17 cellular contexts compared by ENCODE assay signal in genomic region chr3:65174713-65175112, GRCh38.
DNase-seq lines count a peak whose midpoint lies in the region; ATAC-seq, FAIRE-seq and TF ChIP-seq lines count a peak whose summit lies in the region.
"Had no signal": no experiment of that assay in that cellular context is flagged by ENCODE, and none has a peak within 500 bp of the region (broad histone marks: within the 10 kb centered on the region; RNA-seq: fewer than 3 reads in every experiment).

No MANE protein-coding gene starts in this region.

- H3K36me3 ChIP-seq in Karpas-422 (ENCODE audit: insufficient read depth, low read length) (no peaks in the 10 kb centered on the region), H1 (ENCODE audit: control insufficient read depth in 2 of 4, insufficient read depth in 4 of 4, low read length in 3 of 4) (no peaks in the 10 kb centered on the region), neuron (ENCODE audit: insufficient read depth, low read length) (no peaks in the 10 kb centered on the region)
- H3K36me3 ChIP-seq: Peyer's patch had no signal

- no peak for TF ChIP-seq RAD21 in H1 (IDR thresholded peaks at IDR 0.05 in 1 of 2, conservative IDR thresholded peaks at IDR 0.05 in 1 of 2; ENCODE audit: low read depth in 2 of 2, low read length in 2 of 2)

- no peak overlapping the region for H2BK120ac ChIP-seq in H1 (replicated peaks; ENCODE audit: low read depth, low read length)

- H3K23ac ChIP-seq in H1 (ENCODE audit: insufficient read length) = no peak overlapping the region

- H3K4me3 ChIP-seq in Karpas-422 (ENCODE audit: low read length) (no peak overlapping the region), H1 (ENCODE audit: extremely low read depth in 1 of 4, insufficient read depth in 2 of 4, low read depth in 3 of 4, low read length in 4 of 4) (no peak overlapping the region), neuron (ENCODE audit: low read length) (no peak overlapping the region)
- H3K4me3 ChIP-seq: Peyer's patch had no signal

- H3K9me2 ChIP-seq in Karpas-422 (replicated peaks; ENCODE audit: insufficient read depth, low read length) = no peaks in the 10 kb centered on the region

- no peak overlapping the region for H4K5ac ChIP-seq in H1 (ENCODE audit: insufficient read length, low read depth, low read length)

- no peaks in the 10 kb centered on the region for H3K9me3 Mint-ChIP-seq in activated CD4-positive, alpha-beta T cell treated with anti-CD3 and anti-CD28 coated beads, Interleukin-2, amount 10 ng/mL, durations not matched to agents 24 days and 14 days

- TF ChIP-seq EP300 in H1 (IDR thresholded peaks at IDR 0.05; ENCODE audit: borderline replicate concordance in 1 of 2, low read depth in 2 of 2, low read length in 2 of 2) = no peak

- no peak overlapping the region for H3K56ac ChIP-seq in H1 (replicated peaks; ENCODE audit: insufficient read length, low read depth, low read length)

- no peak overlapping the region for H3K4ac ChIP-seq in H1 (replicated peaks; ENCODE audit: insufficient read length, low read depth, low read length)

- no peak overlapping the region for H3K18ac ChIP-seq in H1 (ENCODE audit: extremely low read depth, low read length)

- 93% methylated on average over 2 of the region's 2 CpGs; no CpG with 5 or more reads in 1 of the 2 experiments for WGBS in H1 (ENCODE audit: extremely low coverage in 1 of 2, insufficient coverage in 1 of 2, insufficient read length in 1 of 2, insufficient replicate concordance in 2 of 2, low coverage in 1 of 2, low lambda C conversion rate in 2 of 2, missing lambda C conversion rate in 1 of 2), 2 experiments

- H3K9ac ChIP-seq in Karpas-422 (ENCODE audit: low read length) (no peak overlapping the region), H1 (replicated peaks in 1 of 4; ENCODE audit: extremely low read depth in 1 of 4, low read depth in 3 of 4, low read length in 3 of 4) (no peak overlapping the region)

- no peaks in the 10 kb centered on the region for H3K79me1 ChIP-seq in H1 (ENCODE audit: low read depth, low read length)

- peak; percentile 3 for DNase-seq in Caki2 (ENCODE audit: low read depth)
- DNase-seq in Karpas-422 = peak; percentile 44
- no peak for DNase-seq in H1 (ENCODE audit: low read depth in 1 of 2, low spot score in 2 of 2)
- no peak for DNase-seq in NCI-H2029 (lab: John Stamatoyannopoulos, UW)
- DNase-seq in activated CD4-positive, alpha-beta T cell treated with anti-CD3 and anti-CD28 coated beads, Interleukin-2, amount 10 ng/mL, durations not matched to agents 24 days and 14 days = no peak
- DNase-seq in NCI-H2196 treated with DMSO at 0.1 percent for 48 hours (lab: John Stamatoyannopoulos, UW; ENCODE audit: unreplicated experiment) = no peak
- DNase-seq: ACHN; CD4-positive, alpha-beta T cell; IMR-90; NCI-H1092 treated with DMSO at 0.1 percent for 48 hours; NCI-H187; NCI-H2171; Peyer's patch; Right ventricle myocardium superior had no signal

- H3K9me3 ChIP-seq in Karpas-422 (ENCODE audit: low read length) (no peaks in the 10 kb centered on the region), H1 (ENCODE audit: insufficient read depth in 2 of 2, low read depth in 1 of 2, low read length in 1 of 2) (no peaks in the 10 kb centered on the region), neuron (ENCODE audit: low read length) (no peaks in the 10 kb centered on the region)
- H3K9me3 ChIP-seq: Peyer's patch had no signal

- no peak overlapping the region for H3K4me3 Mint-ChIP-seq in activated CD4-positive, alpha-beta T cell treated with anti-CD3 and anti-CD28 coated beads, Interleukin-2, amount 10 ng/mL, durations not matched to agents 24 days and 14 days
- H3K4me3 Mint-ChIP-seq: CD4-positive, alpha-beta T cell had no signal

- no peak overlapping the region for H2AK5ac ChIP-seq in H1 (ENCODE audit: low read depth, low read length)

- no peak overlapping the region for H3K27ac Mint-ChIP-seq in activated CD4-positive, alpha-beta T cell treated with anti-CD3 and anti-CD28 coated beads, Interleukin-2, amount 10 ng/mL, durations not matched to agents 24 days and 14 days
- H3K27ac Mint-ChIP-seq: CD4-positive, alpha-beta T cell had no signal

- H3K36me3 Mint-ChIP-seq in activated CD4-positive, alpha-beta T cell treated with anti-CD3 and anti-CD28 coated beads, Interleukin-2, amount 10 ng/mL, durations not matched to agents 24 days and 14 days (ENCODE audit: low read depth) = no peaks in the 10 kb centered on the region

- intact Hi-C loops in activated CD4-positive, alpha-beta T cell treated with anti-CD3 and anti-CD28 coated beads, Interleukin-2, amount 10 ng/mL, durations not matched to agents 24 days and 14 days (cut with micrococcal nuclease) = no loop called here

- TF ChIP-seq POLR2A in H1 (IDR thresholded peaks at IDR 0.05; ENCODE audit: control extremely low read depth in 1 of 2, low read depth in 2 of 2, low read length in 2 of 2) = no peak

- no peak overlapping the region for H3K14ac ChIP-seq in H1 (ENCODE audit: insufficient read length)

- CTCF ChIA-PET in H1 (lab: Charles Lee; ENCODE audit: partially characterized antibody) = interaction anchor here (1.7 kb wide), 1 partner anchor 641 kb away, joined by 7 read pairs; no protein-coding TSS in a partner anchor

- FAIRE-seq in H1 (lab: Jason Lieb, UNC) = no peak
- FAIRE-seq: H54 had no signal

- H3K79me2 ChIP-seq in Karpas-422 (ENCODE audit: low read length) (no peaks in the 10 kb centered on the region), H1 (ENCODE audit: control insufficient read depth in 1 of 2, insufficient read depth in 2 of 2, low read length in 2 of 2) (no peaks in the 10 kb centered on the region)

- no peak for ATAC-seq in HG03439 (IDR thresholded peaks at IDR 0.05; ENCODE audit: unreplicated experiment)

- H4K91ac ChIP-seq in H1 (replicated peaks; ENCODE audit: insufficient read length, low read length) = no peak overlapping the region

- H2AFZ ChIP-seq in Karpas-422 (ENCODE audit: low read length) (no peak overlapping the region), H1 (ENCODE audit: low read length) (no peak overlapping the region), neuron (ENCODE audit: low read depth, low read length) (peak overlapping the region; percentile 6)

- no peak overlapping the region for H2BK20ac ChIP-seq in H1 (ENCODE audit: low read length)

- no peaks in the 10 kb centered on the region for H3K27me3 ChIP-seq in Karpas-422 (ENCODE audit: low read length)
- H3K27me3 ChIP-seq in H1 (replicated peaks in 1 of 4; ENCODE audit: control insufficient read depth in 3 of 4, extremely low read depth in 1 of 4, insufficient read depth in 3 of 4, low read length in 3 of 4) = no peaks in the 10 kb centered on the region
- H3K27me3 ChIP-seq in neuron (ENCODE audit: insufficient read depth, low read length) = no peaks in the 10 kb centered on the region
- H3K27me3 ChIP-seq: Peyer's patch had no signal

- no peak overlapping the region for H2BK15ac ChIP-seq in H1 (ENCODE audit: low read length)

- no peak overlapping the region for H3K27ac ChIP-seq in Karpas-422 (ENCODE audit: low read length)
- H3K27ac ChIP-seq in H1 (ENCODE audit: low read depth, low read length) = no peak overlapping the region
- H3K27ac ChIP-seq: Peyer's patch had no signal

- H2BK12ac ChIP-seq in H1 (ENCODE audit: low read depth, low read length) = no peak overlapping the region

- no peaks in the 10 kb centered on the region for H3K4me1 Mint-ChIP-seq in activated CD4-positive, alpha-beta T cell treated with anti-CD3 and anti-CD28 coated beads, Interleukin-2, amount 10 ng/mL, durations not matched to agents 24 days and 14 days

- no peak overlapping the region for H2BK5ac ChIP-seq in H1 (ENCODE audit: low read depth, low read length)

- H4K8ac ChIP-seq in H1 (ENCODE audit: extremely low read depth, insufficient read depth, low read length) = no peak overlapping the region

- no peaks in the 10 kb centered on the region for H3K23me2 ChIP-seq in H1 (ENCODE audit: low read depth, low read length)

- no peaks in the 10 kb centered on the region for H4K20me1 ChIP-seq in Karpas-422 (ENCODE audit: insufficient read depth, low read depth, low read length)
- no peaks in the 10 kb centered on the region for H4K20me1 ChIP-seq in H1 (replicated peaks in 1 of 2; ENCODE audit: control insufficient read depth in 1 of 2, insufficient read depth in 2 of 2, low read length in 2 of 2)

- POLR2A ChIA-PET in H1 (lab: Charles Lee; ENCODE audit: partially characterized antibody) = no interaction called here

- no peak overlapping the region for H3K4me2 ChIP-seq in Karpas-422 (ENCODE audit: low read depth, low read length, poor library complexity, severe bottlenecking)
- no peak overlapping the region for H3K4me2 ChIP-seq in H1 (ENCODE audit: insufficient read depth in 1 of 2, low read depth in 2 of 2, low read length in 2 of 2)

- no peak for TF ChIP-seq CTCF in H1 (IDR thresholded peaks at IDR 0.05; ENCODE audit: control extremely low read depth in 1 of 3, insufficient read depth in 1 of 3, low read depth in 1 of 3, low read length in 3 of 3)

- no peaks in the 10 kb centered on the region for H3K27me3 Mint-ChIP-seq in activated CD4-positive, alpha-beta T cell treated with anti-CD3 and anti-CD28 coated beads, Interleukin-2, amount 10 ng/mL, durations not matched to agents 24 days and 14 days
- H3K27me3 Mint-ChIP-seq: CD4-positive, alpha-beta T cell had no signal

- in situ Hi-C loops in Caki2 (cut with HindIII; ENCODE audit: low pct_unique_long_range_greater_than_20kb, low sequenced_read_pairs) = no loop called here

- H3K4me1 ChIP-seq in Karpas-422 (ENCODE audit: low read length) (no peaks in the 10 kb centered on the region), H1 (replicated peaks in 1 of 4; ENCODE audit: control insufficient read depth in 3 of 4, insufficient read depth in 4 of 4, low read length in 3 of 4) (no peaks in the 10 kb centered on the region), neuron (ENCODE audit: insufficient read depth, low read length) (peaks cover 11% of the 10 kb centered on the region)
- H3K4me1 ChIP-seq: Peyer's patch had no signal

TF ChIP-seq in H1, 55 proteins besides CTCF, POLR2A, EP300 and RAD21:
- TF ChIP-seq USF2 (IDR thresholded peaks at IDR 0.05; ENCODE audit: low read length) = peak; percentile 34
- TF ChIP-seq ASH2L (IDR thresholded peaks at IDR 0.05; ENCODE audit: low read length) = no peak

Comparison
In these comparisons a context has a peak if more than half of its experiments do, and no peak if none do; other contexts are left out.
1. DNase-seq: peak in Caki2 (single experiment) and Karpas-422 (single experiment); none in H1 (0 of 2), NCI-H2029 (single experiment), activated CD4-positive, alpha-beta T cell treated with anti-CD3 and anti-CD28 coated beads, Interleukin-2, amount 10 ng/mL, durations not matched to agents 24 days and 14 days (single experiment) and NCI-H2196 treated with DMSO at 0.1 percent for 48 hours (single experiment).